Comparison of ENCODE assay signal across 23 cellular contexts in the genomic region with DNA sequence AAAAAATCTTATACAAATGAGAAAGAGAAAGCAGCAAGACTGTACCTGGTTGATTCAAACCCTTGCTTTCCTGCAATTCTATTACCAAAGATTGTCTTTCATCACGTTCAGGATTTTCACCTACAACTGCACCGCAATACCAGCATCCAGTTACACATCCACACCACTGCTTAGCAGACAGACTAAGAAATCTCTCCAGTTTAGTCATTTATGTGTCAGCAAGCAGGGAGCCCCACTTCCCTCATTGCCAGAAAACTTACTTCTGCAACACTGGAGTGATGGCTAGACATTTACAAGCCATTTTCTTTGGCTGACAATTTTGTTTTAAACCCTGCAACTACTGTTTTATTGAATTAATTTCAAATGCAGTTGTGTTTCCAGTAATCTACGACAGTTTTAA.
A peak's percentile ranks its signal among the peaks of the same experiment; 100 is the strongest.
DNase-seq lines count a peak whose midpoint lies in the region; ATAC-seq and TF ChIP-seq lines count a peak whose summit lies in the region.
"Had no signal": no experiment of that assay in that cellular context is flagged by ENCODE, and none has a peak within 500 bp of the region (broad histone marks: within the 10 kb centered on the region; RNA-seq: fewer than 3 reads in every experiment).

No MANE protein-coding gene starts in this region.

- H3K4me2 ChIP-seq in fibroblast of lung (ENCODE audit: extremely low read depth, insufficient read depth, low read length): no peak overlapping the region
- H3K4me2 ChIP-seq: A549, BLaER1, PC-9 had no signal

- no peaks in the 10 kb centered on the region for H3K36me3 ChIP-seq in fibroblast of lung (ENCODE audit: control insufficient read depth, insufficient read depth, low read length)
- H3K36me3 ChIP-seq: BLaER1 had no signal

- no peak overlapping the region for H3K9ac ChIP-seq in fibroblast of lung (ENCODE audit: insufficient read depth, low read length)
- H3K9ac ChIP-seq: BLaER1 had no signal

- no peak overlapping the region for H2AFZ ChIP-seq in fibroblast of lung (ENCODE audit: low read length)
- H2AFZ ChIP-seq: PC-9 had no signal

- H3K4me3 ChIP-seq in fibroblast of lung (replicated peaks in 1 of 4; ENCODE audit: control extremely low read depth in 1 of 4, insufficient read depth in 1 of 4, low read depth in 3 of 4, low read length in 4 of 4) (no peak overlapping the region), skeletal muscle cell (ENCODE audit: low read depth, low read length) (no peak overlapping the region)
- H3K4me3 ChIP-seq: A549, BLaER1, PC-9, SK-N-MC had no signal

- H3K9me3 ChIP-seq in fibroblast of lung (ENCODE audit: control insufficient read depth, insufficient read depth, low read depth, low read length): no peaks in the 10 kb centered on the region
- H3K9me3 ChIP-seq: A549, BLaER1, Caco-2 had no signal

- TF ChIP-seq CTCF in fibroblast of lung (conservative IDR thresholded peaks at IDR 0.05 in 1 of 2, IDR thresholded peaks at IDR 0.05 in 1 of 2; ENCODE audit: low read depth in 1 of 2, low read length in 2 of 2): no peak

- no peaks in the 10 kb centered on the region for H4K20me1 ChIP-seq in fibroblast of lung (ENCODE audit: control insufficient read depth, extremely low read depth, insufficient read depth, low read length)
- H4K20me1 ChIP-seq: BLaER1 had no signal

- no peaks in the 10 kb centered on the region for H3K79me2 ChIP-seq in fibroblast of lung (ENCODE audit: control insufficient read depth, insufficient read depth, low read length)

- no peaks in the 10 kb centered on the region for H3K27me3 ChIP-seq in fibroblast of lung (ENCODE audit: control insufficient read depth, insufficient read depth, low read length)
- H3K27me3 ChIP-seq: BLaER1 had no signal

- no peaks in the 10 kb centered on the region for H3K4me1 ChIP-seq in fibroblast of lung (ENCODE audit: control insufficient read depth, extremely low read depth, insufficient read depth, low read length)
- H3K4me1 ChIP-seq: A549, BLaER1, Caco-2 had no signal

- H3K27ac ChIP-seq in fibroblast of lung (ENCODE audit: insufficient read depth, low read length): no peak overlapping the region
- H3K27ac ChIP-seq: A549, BLaER1, PC-9, RWPE1, SK-N-MC had no signal

- ATAC-seq in esophagus mucosa (no peak), HG03175 (IDR thresholded peaks at IDR 0.05; ENCODE audit: unreplicated experiment) (no peak)
- ATAC-seq: A549 had no signal

- DNase-seq in GM03348 (ENCODE audit: low spot score): peak; percentile 35
- DNase-seq in M059J (ENCODE audit: low read depth): peak; percentile 36
- DNase-seq in fibroblast of lung (ENCODE audit: low read depth in 2 of 2): peak; percentile 23 to 28
- peak; percentile 43 for DNase-seq in skeletal muscle cell (ENCODE audit: low read depth)
- no peak for DNase-seq in COLO829 (ENCODE audit: low spot score)
- DNase-seq: Caco-2; CD4-positive, alpha-beta T cell; DMS 273 treated with DMSO at 0.1 percent for 48 hours; DMS79 treated with DMSO at 0.1 percent for 48 hours; NCI-H1092; NCI-H1436; NCI-H187 treated with DMSO at 0.1 percent for 48 hours; NCI-H2107; NCI-H446 treated with DMSO at 0.1 percent for 48 hours; NCI-H526 treated with DMSO at 0.1 percent for 48 hours; PC-9; SHP77 treated with DMSO at 0.1 percent for 48 hours had no signal
